ENCODE assay signal across 16 cellular contexts in genomic region chr11:103870821-103871309, GRCh38.
A peak's percentile ranks its signal among the peaks of the same experiment; 100 is the strongest.
DNase-seq lines count a peak whose midpoint lies in the region; ATAC-seq, FAIRE-seq and TF ChIP-seq lines count a peak whose summit lies in the region.
"Had no signal": no experiment of that assay in that cellular context is flagged by ENCODE, and none has a peak within 500 bp of the region (broad histone marks: within the 10 kb centered on the region; RNA-seq: fewer than 3 reads in every experiment).

No MANE protein-coding gene starts in this region.

- no peak overlapping the region for H3K9ac ChIP-seq in kidney (ENCODE audit: low read length in 2 of 2)
- no peak overlapping the region for H3K9ac ChIP-seq in neuronal stem cell (ENCODE audit: low read depth, low read length, poor library complexity)

- FAIRE-seq in HTR-8/SVneo (lab: Jason Lieb, UNC) (peak; percentile 57), kidney (lab: Jason Lieb, UNC) (no peak)
- FAIRE-seq: H54, urothelium cell line had no signal

- DNase-seq in HTR-8/SVneo (ENCODE audit: insufficient read length, low spot score) = no peak
- DNase-seq in epithelial cell of esophagus (ENCODE audit: low read depth) = peak; percentile 18
- peak; percentile 73 for DNase-seq in kidney
- peak; percentile 44 for DNase-seq in stromal cell of bone marrow (ENCODE audit: low read depth)
- no peak for DNase-seq in NK-92 treated with Interleukin-12 subunit alpha and Interleukin-12 subunit beta, amount 100 ng/mL, for 24 hours (lab: John Stamatoyannopoulos, UW)
- DNase-seq in neuronal stem cell (ENCODE audit: low spot score) = no peak
- DNase-seq in NCI-H2107 (lab: John Stamatoyannopoulos, UW) = no peak
- DNase-seq: activated CD4-positive, alpha-beta memory T cell treated with anti-CD3 and anti-CD28 coated beads, Interleukin-2, amount 10 ng/mL, durations not matched to agents 7 days and 5 days; Caco-2; naive B cell; stimulated activated CD4-positive, alpha-beta T cell treated with anti-CD3 and anti-CD28 coated beads, Interleukin-2, amount 100 ng/mL, for 48 hours had no signal

- no peak overlapping the region for H3K4me2 ChIP-seq in neuronal stem cell (ENCODE audit: insufficient read depth, low read length, poor library complexity, severe bottlenecking)

- H3K18ac ChIP-seq in neuronal stem cell (ENCODE audit: low read length) = no peak overlapping the region

- H2AK5ac ChIP-seq in neuronal stem cell (ENCODE audit: low read depth, low read length) = no peak overlapping the region

- intact Hi-C loops in kidney (cut with DNase I) = no loop called here

- TF ChIP-seq CTCF in epithelial cell of esophagus (IDR thresholded peaks at IDR 0.05; ENCODE audit: insufficient read depth, low read depth, low read length, missing control alignments) (no peak), kidney (IDR thresholded peaks at IDR 0.05; ENCODE audit: borderline replicate concordance, extremely low read depth, insufficient read depth) (no peak)

- H3K4ac ChIP-seq in neuronal stem cell (ENCODE audit: low read length) = no peak overlapping the region

- H4K91ac ChIP-seq in neuronal stem cell (ENCODE audit: low read depth, low read length, poor library complexity) = no peak overlapping the region

- H3K9me3 ChIP-seq in kidney (ENCODE audit: control insufficient read depth in 1 of 2, low read length in 2 of 2) (no peaks in the 10 kb centered on the region), neuronal stem cell (replicated peaks in 1 of 2; ENCODE audit: control insufficient read depth in 2 of 2, insufficient read depth in 1 of 2, low read depth in 1 of 2, low read length in 2 of 2) (no peaks in the 10 kb centered on the region)
- H3K9me3 ChIP-seq: Caco-2 had no signal

- no peak overlapping the region for H2BK15ac ChIP-seq in neuronal stem cell (ENCODE audit: low read length)

- H4K8ac ChIP-seq in neuronal stem cell (ENCODE audit: low read depth, low read length) = no peak overlapping the region

- no peak overlapping the region for H2AFZ ChIP-seq in neuronal stem cell (ENCODE audit: low read length)

- no peak for ATAC-seq in GM19324 (IDR thresholded peaks at IDR 0.05; ENCODE audit: low FRiP score, unreplicated experiment)
- ATAC-seq: Panc1 had no signal

- WGBS in neuronal stem cell (ENCODE audit: extremely low coverage in 2 of 2, insufficient read length in 2 of 2, insufficient replicate concordance in 1 of 2), 2 donors = no CpG with 5 or more reads among the region's 7 CpGs

- H3K27me3 ChIP-seq in neuronal stem cell (ENCODE audit: control insufficient read depth in 3 of 3, insufficient read depth in 3 of 3, low read depth in 1 of 3, low read length in 3 of 3) = no peaks in the 10 kb centered on the region

- no peaks in the 10 kb centered on the region for H3K79me1 ChIP-seq in neuronal stem cell (ENCODE audit: low read depth, low read length)

- no peak overlapping the region for H2BK5ac ChIP-seq in neuronal stem cell (ENCODE audit: low read length)

- no peak overlapping the region for H3K23ac ChIP-seq in neuronal stem cell (ENCODE audit: low read depth, low read length, poor library complexity)

- H3K4me3 ChIP-seq in epithelial cell of esophagus (ENCODE audit: low read length) = no peak overlapping the region
- H3K4me3 ChIP-seq in kidney (ENCODE audit: low read length in 2 of 2) = no peak overlapping the region
- H3K4me3 ChIP-seq in neuronal stem cell (ENCODE audit: low read length in 2 of 2) = no peak overlapping the region

- H3K4me1 ChIP-seq in kidney (ENCODE audit: control insufficient read depth in 1 of 2, insufficient read depth in 1 of 2, low read depth in 1 of 2, low read length in 2 of 2) (peaks cover 0 to 2% of the 10 kb centered on the region in 2 donors), neuronal stem cell (ENCODE audit: control insufficient read depth in 2 of 2, insufficient read depth in 1 of 2, low read depth in 1 of 2, low read length in 2 of 2) (no peaks in the 10 kb centered on the region)
- H3K4me1 ChIP-seq: Caco-2 had no signal

- no peak overlapping the region for H3K14ac ChIP-seq in neuronal stem cell (ENCODE audit: low read length)

- H3K27ac ChIP-seq in kidney (ENCODE audit: low read depth in 2 of 2, low read length in 2 of 2) (no peak overlapping the region), neuronal stem cell (replicated peaks; ENCODE audit: low read length) (no peak overlapping the region)
- H3K27ac ChIP-seq: epithelial cell of prostate had no signal

- H3K36me3 ChIP-seq in kidney (ENCODE audit: control insufficient read depth in 1 of 2, insufficient read depth in 2 of 2, low read length in 2 of 2) (no peaks in the 10 kb centered on the region), neuronal stem cell (replicated peaks in 1 of 2; ENCODE audit: control insufficient read depth in 2 of 2, insufficient read depth in 2 of 2, low read length in 2 of 2) (no peaks in the 10 kb centered on the region)

- H2BK12ac ChIP-seq in neuronal stem cell (ENCODE audit: low read length) = no peak overlapping the region

- no peak overlapping the region for H2BK120ac ChIP-seq in neuronal stem cell (ENCODE audit: low read depth, low read length)

Comparison
In these comparisons a context has a peak if more than half of its experiments do, and no peak if none do; other contexts are left out.
1. DNase-seq: peak in epithelial cell of esophagus (single experiment), kidney (single experiment) and stromal cell of bone marrow (single experiment); none in HTR-8/SVneo (single experiment), NK-92 treated with Interleukin-12 subunit alpha and Interleukin-12 subunit beta, amount 100 ng/mL, for 24 hours (single experiment), neuronal stem cell (single experiment) and NCI-H2107 (single experiment).